ENCODE assay signal across 9 cellular contexts in the genomic region with DNA sequence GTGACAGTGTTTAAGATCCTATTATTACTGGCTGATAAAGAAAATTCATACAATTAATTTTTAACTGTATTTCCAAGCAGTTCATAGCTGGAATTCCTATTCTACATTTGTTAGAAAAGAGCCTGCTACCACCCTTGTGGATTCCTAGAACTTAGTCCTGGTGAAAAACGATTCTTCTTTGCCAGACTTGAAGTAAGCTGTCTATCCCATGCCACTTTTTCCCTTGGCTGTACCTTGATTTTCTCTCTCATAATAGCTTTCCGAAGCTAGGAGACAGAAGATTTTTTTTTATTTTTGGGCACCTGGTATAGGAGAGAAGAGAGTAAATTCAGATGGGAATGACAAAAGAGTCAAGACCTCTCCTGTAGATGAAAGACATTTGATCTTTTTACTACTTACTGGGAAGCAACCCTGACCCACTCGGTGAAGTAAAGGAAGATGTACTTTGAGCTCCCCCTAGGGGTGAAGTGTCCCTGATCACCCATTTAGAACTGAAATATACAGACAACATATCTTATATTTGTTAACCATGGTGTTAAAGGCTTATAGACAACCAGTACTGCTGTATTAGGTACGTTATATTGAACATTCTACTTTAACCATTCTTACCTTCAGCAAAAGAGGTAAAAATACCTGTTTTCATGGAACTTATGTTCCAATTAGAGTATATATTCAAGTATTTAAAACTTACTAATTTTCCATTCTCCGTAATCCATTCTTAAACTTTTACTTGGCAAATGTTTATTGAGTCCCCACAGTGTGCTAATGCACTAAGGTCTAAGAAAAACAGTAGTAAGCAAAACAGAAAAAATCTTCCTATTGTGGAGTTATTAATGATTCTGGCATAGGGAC. TPM values are rescaled to one million over a fixed set of nuclear protein-coding genes. Genes with fewer than 3 reads are reported as not detected.
DNase-seq lines count a peak whose midpoint lies in the region; ATAC-seq, FAIRE-seq and TF ChIP-seq lines count a peak whose summit lies in the region.
"Had no signal": no experiment of that assay in that cellular context is flagged by ENCODE, and none has a peak within 500 bp of the region (broad histone marks: within the 10 kb centered on the region; RNA-seq: fewer than 3 reads in every experiment).

No MANE protein-coding gene starts in this region.

- H3K4me3 Mint-ChIP-seq in activated naive CD8-positive, alpha-beta T cell: no peak overlapping the region

- H3K36me3 ChIP-seq in SJCRH30 (peaks cover 7% of the 10 kb centered on the region), heart right ventricle (peaks cover 0 to 38% (median 0%) of the 10 kb centered on the region in 9 donors)

- 40 to 41% methylated on average over 5 of the region's 5 CpGs for WGBS in heart right ventricle, 2 donors

- FAIRE-seq in H54 (lab: Jason Lieb, UNC): peak; percentile 94

- TF ChIP-seq POLR2A in H54 (IDR thresholded peaks at IDR 0.05; ENCODE audit: low read depth, low read length): no peak

- peak; percentile 37 for DNase-seq in NCI-H2171 treated with DMSO at 0.1 percent for 48 hours (lab: John Stamatoyannopoulos, UW)
- DNase-seq in NCI-H2171 (lab: John Stamatoyannopoulos, UW): no peak
- DNase-seq in H54 (ENCODE audit: insufficient read length, low spot score): peak; percentile 3
- peak; percentile 80 to 84 for DNase-seq in Kasumi-1 (lab: John Stamatoyannopoulos, UW)
- peak; percentile 43 to 81 for DNase-seq in SJCRH30
- peak in 1 of 2 donors; percentile 74 for DNase-seq in heart right ventricle
- peak; percentile 45 for DNase-seq in retina

- H3K27me3 Mint-ChIP-seq in activated naive CD8-positive, alpha-beta T cell: no peaks in the 10 kb centered on the region

- peak overlapping the region; percentile 12 for H3K27ac Mint-ChIP-seq in activated naive CD8-positive, alpha-beta T cell

- ATAC-seq in heart right ventricle: peak; percentile 72 to 90 (median 82)

- H3K36me3 Mint-ChIP-seq in activated naive CD8-positive, alpha-beta T cell: peaks cover 15% of the 10 kb centered on the region

- intact Hi-C loops in heart right ventricle (cut with DNase I): loop anchor here in 7 of 10 donors (5.0 to 10.0 kb wide), 9 partner anchors 49 to 761 kb away; partner anchors contain the start of genes CGGBP1 (in 3 of the 7) and ZNF654 (in 3 of the 7)

- H3K27ac ChIP-seq in SJCRH30 (no peak overlapping the region), heart right ventricle (no peak overlapping the region)
- H3K27ac ChIP-seq: BLaER1 treated with 17β-estradiol and CSF1 and Interleukin-3, amounts not matched to agents 10 nM and 100 nM had no signal

- H3K9me3 ChIP-seq in SJCRH30 (replicated peaks): no peaks in the 10 kb centered on the region
- no peaks in the 10 kb centered on the region for H3K9me3 ChIP-seq in heart right ventricle

- no peaks in the 10 kb centered on the region for H3K9me3 Mint-ChIP-seq in activated naive CD8-positive, alpha-beta T cell (ENCODE audit: low read depth)

- H3K4me1 ChIP-seq in SJCRH30 (no peaks in the 10 kb centered on the region), heart right ventricle (peaks cover 0 to 18% (median 5%) of the 10 kb centered on the region in 9 donors)

- peaks cover 15% of the 10 kb centered on the region for H3K4me1 Mint-ChIP-seq in activated naive CD8-positive, alpha-beta T cell (ENCODE audit: low read depth)

- H3K4me3 ChIP-seq in SJCRH30: no peak overlapping the region
- H3K4me3 ChIP-seq in heart right ventricle: no peak overlapping the region
- H3K4me3 ChIP-seq: BLaER1 treated with 17β-estradiol and CSF1 and Interleukin-3, amounts not matched to agents 10 nM and 100 nM had no signal

- TF ChIP-seq CTCF in heart right ventricle (IDR thresholded peaks at IDR 0.05): peak; percentile 51 to 89 (median 77)

- no peaks in the 10 kb centered on the region for H3K27me3 ChIP-seq in SJCRH30
- no peaks in the 10 kb centered on the region for H3K27me3 ChIP-seq in heart right ventricle
- H3K27me3 ChIP-seq: BLaER1 treated with 17β-estradiol and CSF1 and Interleukin-3, amounts not matched to agents 10 nM and 100 nM had no signal

RNA-seq across cellular contexts. Expression of gene C3orf38, which starts 36.2 kb away (rescaled TPM):
- total RNA-seq in SJCRH30 (2014; rRNA removed; shearing (Covaris generic)): 29.4 and 30.2 TPM in 2 replicates
- total RNA-seq in heart right ventricle: 10 to 100 TPM; 10.6 to 18.2 (median 13.5) TPM
- 1 to 10 TPM; 4.5 to 4.8 TPM for polyA plus RNA-seq in heart right ventricle

RNA-seq across cellular contexts. Expression of gene ZNF654, which starts 54.5 kb away (rescaled TPM):
- total RNA-seq in SJCRH30 (2014; rRNA removed; shearing (Covaris generic)): 13.1 and 14.1 TPM in 2 replicates
- total RNA-seq in heart right ventricle: 10 to 100 TPM in 6 of 10 donors, 1 to 10 TPM in 4; 6.9 to 13.9 (median 10.9) TPM
- 1 to 10 TPM; 2.5 to 4.0 TPM for polyA plus RNA-seq in heart right ventricle

RNA-seq across cellular contexts. Expression of gene CGGBP1, which starts 54.7 kb away (rescaled TPM):
- 76.4 and 83.6 TPM in 2 replicates for total RNA-seq in SJCRH30 (2014; rRNA removed; shearing (Covaris generic))
- 10 to 100 TPM; 38.1 to 63.0 (median 45.8) TPM for total RNA-seq in heart right ventricle
- polyA plus RNA-seq in heart right ventricle: 10 to 100 TPM; 28.1 to 39.4 TPM
